Comparison of ENCODE assay signal across 28 cellular contexts in genomic region chr3:4029135-4029534, GRCh38.
"Had no signal": no experiment of that assay in that cellular context is flagged by ENCODE, and none has a peak within 500 bp of the region (broad histone marks: within the 10 kb centered on the region; RNA-seq: fewer than 3 reads in every experiment).

No MANE protein-coding gene starts in this region.

- H3K27ac ChIP-seq: body of pancreas, breast epithelium, PC-9, RWPE1, SJCRH30, SK-N-MC had no signal

- H3K4me3 ChIP-seq: body of pancreas, breast epithelium, MG63, PC-9, SJCRH30, SK-N-MC had no signal

- ATAC-seq: activated CD8-positive, alpha-beta T cell treated with anti-CD3 and anti-CD28 coated beads for 36 hours; activated T-cell treated with anti-CD3 and anti-CD28 coated beads, Interleukin-2, amount 50 U/mL, for 72 hours; body of pancreas had no signal

- H3K36me3 ChIP-seq: breast epithelium, MG63, SJCRH30 had no signal

- H3K4me1 ChIP-seq: body of pancreas, breast epithelium, SJCRH30 had no signal

- DNase-seq: activated CD4-positive, alpha-beta T cell treated with anti-CD3 and anti-CD28 coated beads, Interleukin-2, amount 10 ng/mL, durations not matched to agents 24 days and 14 days; activated CD4-positive, alpha-beta T cell treated with anti-CD3 and anti-CD28 coated beads, Interleukin-2, amount 50 U/mL, for 4 hours; activated CD8-positive, alpha-beta T cell treated with anti-CD3 and anti-CD28 coated beads for 36 hours; activated gamma-delta T cell; activated naive CD4-positive, alpha-beta T cell treated with Interleukin-2 at 50 U/mL for 16 hours; activated naive CD8-positive, alpha-beta T cell treated with anti-CD3 and anti-CD28 coated beads, Interleukin-2, amount 10 ng/mL, durations not matched to agents 7 days and 5 days; activated T-cell treated with anti-CD3 and anti-CD28 coated beads, Interleukin-2, amount 50 U/mL, for 1 hour; activated T-cell treated with anti-CD3 and anti-CD28 coated beads, Interleukin-2, amount 50 U/mL, for 72 hours; amygdala; body of pancreas; caudate nucleus; Kasumi-1; KG1; MG63; NCI-H1048; NCI-H1105 treated with DMSO at 0.1 percent for 48 hours; NCI-H1436; NCI-H1694; NCI-H1930; NCI-H2081 treated with DMSO at 0.1 percent for 48 hours; NCI-H345; NCI-H524 treated with DMSO at 0.1 percent for 48 hours; PC-9; SHP77; SJCRH30 had no signal

- H3K9me3 ChIP-seq: breast epithelium, MG63, SJCRH30 had no signal

- H3K27me3 ChIP-seq: body of pancreas, breast epithelium, MG63, SJCRH30 had no signal
